ENCODE assay signal across 1 cellular context in the genomic region with DNA sequence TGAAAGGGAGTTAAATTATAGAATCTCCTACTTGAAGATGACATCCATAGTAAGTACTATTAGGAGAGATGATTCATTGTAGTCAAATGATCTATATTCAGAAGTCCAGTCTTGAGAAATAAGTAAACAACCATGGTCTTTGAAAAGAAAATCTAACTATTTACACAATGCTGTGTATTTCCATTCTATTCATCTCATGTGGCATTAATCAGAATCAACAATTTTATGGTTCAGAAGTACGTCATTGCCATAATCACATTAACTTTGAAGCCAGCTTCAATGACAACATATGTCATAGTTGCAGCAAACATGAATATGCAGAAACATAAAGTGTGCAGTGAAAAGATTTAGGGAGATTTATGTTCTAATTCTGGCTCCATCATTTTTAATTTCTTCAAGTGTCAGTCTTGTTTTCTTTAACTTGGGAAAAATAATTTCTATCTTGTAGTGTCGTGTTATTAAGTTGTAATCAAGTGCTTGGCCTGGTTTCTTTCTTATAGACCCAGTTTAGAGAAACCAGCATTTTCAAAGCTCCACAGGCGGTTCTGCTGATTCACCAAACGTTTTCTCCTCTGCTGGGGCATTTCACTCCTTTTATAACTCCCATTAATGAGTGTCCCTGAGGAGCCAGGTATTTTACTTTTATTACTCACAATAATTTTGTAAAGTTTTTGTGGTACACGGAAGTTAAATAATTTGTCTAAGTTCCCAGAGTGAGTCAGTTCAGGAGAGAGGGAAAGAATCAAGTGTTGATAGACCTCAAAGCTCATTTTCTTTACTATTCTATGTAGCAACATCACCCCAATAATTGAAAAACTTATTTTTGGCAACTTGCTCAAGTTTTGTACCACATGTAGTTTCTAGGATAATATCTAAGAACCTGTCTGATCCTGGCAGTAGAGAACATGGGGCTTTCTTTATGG.
TF ChIP-seq lines count a peak whose summit lies in the region.

No MANE protein-coding gene starts in this region.

TF ChIP-seq in IMR-90, 13 proteins besides CTCF, POLR2A, EP300 and RAD21 (continued from another document):
- TF ChIP-seq, protein P1, sequence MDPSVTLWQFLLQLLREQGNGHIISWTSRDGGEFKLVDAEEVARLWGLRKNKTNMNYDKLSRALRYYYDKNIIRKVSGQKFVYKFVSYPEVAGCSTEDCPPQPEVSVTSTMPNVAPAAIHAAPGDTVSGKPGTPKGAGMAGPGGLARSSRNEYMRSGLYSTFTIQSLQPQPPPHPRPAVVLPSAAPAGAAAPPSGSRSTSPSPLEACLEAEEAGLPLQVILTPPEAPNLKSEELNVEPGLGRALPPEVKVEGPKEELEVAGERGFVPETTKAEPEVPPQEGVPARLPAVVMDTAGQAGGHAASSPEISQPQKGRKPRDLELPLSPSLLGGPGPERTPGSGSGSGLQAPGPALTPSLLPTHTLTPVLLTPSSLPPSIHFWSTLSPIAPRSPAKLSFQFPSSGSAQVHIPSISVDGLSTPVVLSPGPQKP (IDR thresholded peaks at IDR 0.05; ENCODE audit: borderline replicate concordance, low read depth, low read length), result no peak
